ENCODE assay signal across 9 cellular contexts in the genomic region with DNA sequence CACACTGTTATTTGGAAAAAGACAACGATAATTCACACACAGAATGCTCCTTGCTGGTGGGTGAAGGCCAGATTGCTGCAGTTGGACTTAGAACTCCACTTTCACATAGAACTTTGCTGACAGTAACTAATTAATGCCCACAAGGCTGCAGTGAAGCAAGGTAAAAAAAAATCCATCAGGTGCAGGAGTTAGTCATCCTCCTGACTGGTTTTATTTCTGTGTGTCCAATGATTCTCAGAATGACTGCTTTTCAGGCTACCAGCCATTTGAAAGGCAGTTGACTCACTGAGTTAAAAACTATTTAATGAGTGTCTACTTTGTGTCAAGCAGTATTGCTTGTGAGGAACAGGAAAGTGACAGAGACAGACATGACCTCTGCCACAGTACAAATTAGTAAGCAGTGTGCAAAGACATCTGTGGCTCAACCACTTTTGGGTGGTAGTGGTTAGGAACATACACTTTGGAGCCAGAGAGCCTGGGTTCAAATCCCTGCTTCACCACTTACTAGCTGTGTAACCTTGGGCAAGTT. TPM values are rescaled to one million over a fixed set of nuclear protein-coding genes. Genes with fewer than 3 reads are reported as not detected.
DNase-seq lines count a peak whose midpoint lies in the region; ATAC-seq and TF ChIP-seq lines count a peak whose summit lies in the region.
"Had no signal": no experiment of that assay in that cellular context is flagged by ENCODE, and none has a peak within 500 bp of the region (broad histone marks: within the 10 kb centered on the region; RNA-seq: fewer than 3 reads in every experiment).

No MANE protein-coding gene starts in this region.

- H3K9me3 Mint-ChIP-seq in activated naive CD4-positive, alpha-beta T cell treated with anti-CD3 and anti-CD28 coated beads for 36 hours: no peaks in the 10 kb centered on the region
- H3K9me3 Mint-ChIP-seq in activated B cell treated with CpG ODN at 0.5 μM for 24 hours: no peaks in the 10 kb centered on the region
- no peaks in the 10 kb centered on the region for H3K9me3 Mint-ChIP-seq in natural killer cell treated with Interleukin-12 subunit alpha and Interleukin-12 subunit beta and Interleukin-15 and Interleukin-18, amount 100 ng/mL, for 72 hours
- H3K9me3 Mint-ChIP-seq: neural crest cell had no signal

- TF ChIP-seq CTCF in activated B cell treated with CpG ODN at 0.5 μM for 24 hours (IDR thresholded peaks at IDR 0.05): no peak

- ATAC-seq in HG03060 (IDR thresholded peaks at IDR 0.05; ENCODE audit: low read depth, unreplicated experiment) (peak; percentile 72), activated B cell treated with CpG ODN at 0.5 μM for 24 hours (ENCODE audit: low read depth) (peak; percentile 66)
- peak; percentile 87 to 95 for ATAC-seq in natural killer cell treated with Interleukin-12 subunit alpha and Interleukin-12 subunit beta and Interleukin-15 and Interleukin-18, amount 100 ng/mL, for 72 hours

- peaks cover 81% of the 10 kb centered on the region for H3K4me1 Mint-ChIP-seq in activated naive CD4-positive, alpha-beta T cell treated with anti-CD3 and anti-CD28 coated beads for 36 hours (ENCODE audit: low read depth)
- peaks cover 85% of the 10 kb centered on the region for H3K4me1 Mint-ChIP-seq in activated B cell treated with CpG ODN at 0.5 μM for 24 hours
- H3K4me1 Mint-ChIP-seq in natural killer cell treated with Interleukin-12 subunit alpha and Interleukin-12 subunit beta and Interleukin-15 and Interleukin-18, amount 100 ng/mL, for 72 hours (ENCODE audit: low read depth in 2 of 2): peaks cover 79% of the 10 kb centered on the region in 2 donors

- H3K27ac Mint-ChIP-seq in activated naive CD4-positive, alpha-beta T cell treated with anti-CD3 and anti-CD28 coated beads for 36 hours: peak overlapping the region; percentile 81
- H3K27ac Mint-ChIP-seq in activated B cell treated with CpG ODN at 0.5 μM for 24 hours: peak overlapping the region; percentile 76
- H3K27ac Mint-ChIP-seq in natural killer cell treated with Interleukin-12 subunit alpha and Interleukin-12 subunit beta and Interleukin-15 and Interleukin-18, amount 100 ng/mL, for 72 hours: peak overlapping the region; percentile 54 to 79

- CTCF ChIA-PET in activated naive CD4-positive, alpha-beta T cell treated with anti-CD3 and anti-CD28 coated beads for 36 hours (lab: Charles Lee): interaction anchor here (0.7 to 1.1 kb wide), 2 partner anchors 177 to 240 kb away, joined by 3 read pairs; no protein-coding TSS in a partner anchor
- CTCF ChIA-PET in activated B cell treated with CpG ODN at 0.5 μM for 24 hours (lab: Charles Lee): no interaction called here

- intact Hi-C loops in activated naive CD4-positive, alpha-beta T cell treated with anti-CD3 and anti-CD28 coated beads for 36 hours (cut with micrococcal nuclease): loop anchor here (1.0 to 10.0 kb wide), 17 partner anchors 8 to 1146 kb away; a partner anchor contains a TSS
- intact Hi-C loops in activated B cell treated with CpG ODN at 0.5 μM for 24 hours (cut with micrococcal nuclease): loop anchor here (2.0 kb wide), 2 partner anchors 28 to 42 kb away; a partner anchor contains a TSS

- H3K4me3 Mint-ChIP-seq in activated naive CD4-positive, alpha-beta T cell treated with anti-CD3 and anti-CD28 coated beads for 36 hours: no peak overlapping the region
- H3K4me3 Mint-ChIP-seq in activated B cell treated with CpG ODN at 0.5 μM for 24 hours: peak overlapping the region; percentile 24
- H3K4me3 Mint-ChIP-seq in natural killer cell treated with Interleukin-12 subunit alpha and Interleukin-12 subunit beta and Interleukin-15 and Interleukin-18, amount 100 ng/mL, for 72 hours: peak overlapping the region; percentile 62
- H3K4me3 Mint-ChIP-seq: neural crest cell had no signal

- POLR2A ChIA-PET in activated B cell treated with CpG ODN at 0.5 μM for 24 hours (lab: Charles Lee): interaction anchor here (0.8 to 1.6 kb wide), 3 partner anchors 15 to 53 kb away, joined by 3 to 8 read pairs (median 6); no protein-coding TSS in a partner anchor

- no peaks in the 10 kb centered on the region for H3K27me3 Mint-ChIP-seq in activated naive CD4-positive, alpha-beta T cell treated with anti-CD3 and anti-CD28 coated beads for 36 hours (ENCODE audit: low read depth)
- no peaks in the 10 kb centered on the region for H3K27me3 Mint-ChIP-seq in activated B cell treated with CpG ODN at 0.5 μM for 24 hours
- no peaks in the 10 kb centered on the region for H3K27me3 Mint-ChIP-seq in natural killer cell treated with Interleukin-12 subunit alpha and Interleukin-12 subunit beta and Interleukin-15 and Interleukin-18, amount 100 ng/mL, for 72 hours

- peak; percentile 82 for DNase-seq in activated naive CD4-positive, alpha-beta T cell treated with anti-CD3 and anti-CD28 coated beads for 36 hours
- DNase-seq in activated naive CD4-positive, alpha-beta T cell treated with anti-CD3 and anti-CD28 coated beads, Interleukin-2, amount 50 U/mL, for 16 hours: no peak
- DNase-seq in activated B cell treated with CpG ODN at 0.5 μM for 24 hours (no peak), NCI-H82 (lab: John Stamatoyannopoulos, UW) (no peak), NCI-H82 treated with DMSO at 0.1 percent for 48 hours (lab: John Stamatoyannopoulos, UW; ENCODE audit: unreplicated experiment) (no peak), occipital lobe (lab: John Stamatoyannopoulos, UW) (no peak)
- no peak for DNase-seq in natural killer cell treated with Interleukin-12 subunit alpha and Interleukin-12 subunit beta and Interleukin-15 and Interleukin-18, amount 100 ng/mL, for 72 hours (ENCODE audit: low spot score)

- H3K36me3 Mint-ChIP-seq in activated naive CD4-positive, alpha-beta T cell treated with anti-CD3 and anti-CD28 coated beads for 36 hours (ENCODE audit: low read depth): peaks cover 8% of the 10 kb centered on the region
- peaks cover 27% of the 10 kb centered on the region for H3K36me3 Mint-ChIP-seq in activated B cell treated with CpG ODN at 0.5 μM for 24 hours (ENCODE audit: low read depth)
- no peaks in the 10 kb centered on the region for H3K36me3 Mint-ChIP-seq in natural killer cell treated with Interleukin-12 subunit alpha and Interleukin-12 subunit beta and Interleukin-15 and Interleukin-18, amount 100 ng/mL, for 72 hours

RNA-seq across cellular contexts. Expression of a gene that starts 41.9 kb away (rescaled TPM):
- total RNA-seq in activated naive CD4-positive, alpha-beta T cell treated with anti-CD3 and anti-CD28 coated beads for 36 hours: 100 to 1,000 TPM; 132 to 136 TPM
- total RNA-seq in activated B cell treated with CpG ODN at 0.5 μM for 24 hours (109 and 127 TPM in 2 replicates), occipital lobe (54.1 TPM)
- 100 to 1,000 TPM; 130 to 136 TPM for total RNA-seq in natural killer cell treated with Interleukin-12 subunit alpha and Interleukin-12 subunit beta and Interleukin-15 and Interleukin-18, amount 100 ng/mL, for 72 hours
